24 cellular contexts compared by ENCODE assay signal in genomic region chr17:47869114-47869513, GRCh38. TPM values are rescaled to one million over a fixed set of nuclear protein-coding genes. Genes with fewer than 3 reads are reported as not detected.
"Had no signal": no experiment of that assay in that cellular context is flagged by ENCODE, and none has a peak within 500 bp of the region (broad histone marks: within the 10 kb centered on the region; RNA-seq: fewer than 3 reads in every experiment).

No MANE protein-coding gene starts in this region.

- H3K4me2 ChIP-seq: hepatocyte had no signal

- H3K4me3 ChIP-seq: colonic mucosa, gastroesophageal sphincter, hepatocyte, left ventricle myocardium inferior, lung, mucosa of descending colon, right lobe of liver, tibial nerve had no signal

- H3K27me3 ChIP-seq: colonic mucosa, right lobe of liver had no signal

- H2AFZ ChIP-seq: hepatocyte had no signal

- H3K9me3 ChIP-seq: colonic mucosa, gastroesophageal sphincter, left ventricle myocardium inferior, mucosa of descending colon, right lobe of liver, tibial nerve had no signal

- H3K27ac ChIP-seq: colonic mucosa, gastroesophageal sphincter, hepatocyte, left ventricle myocardium inferior, right lobe of liver, tibial nerve had no signal

- H3K36me3 ChIP-seq: colonic mucosa, gastroesophageal sphincter, left ventricle myocardium inferior, right lobe of liver, tibial nerve had no signal

- DNase-seq: activated CD4-positive, alpha-beta T cell treated with anti-CD3 and anti-CD28 coated beads for 1 hour; activated CD4-positive, alpha-beta T cell treated with anti-CD3 and anti-CD28 coated beads, Interleukin-2, amount 10 ng/mL, durations not matched to agents 7 days and 5 days; activated CD8-positive, alpha-beta T cell treated with anti-CD3 and anti-CD28 coated beads for 36 hours; activated naive CD4-positive, alpha-beta T cell; activated T-cell treated with anti-CD3 and anti-CD28 coated beads, Interleukin-2, amount 50 U/mL, for 4 hours; colonic mucosa; effector CD8-positive, alpha-beta T cell; islet precursor cell; left ventricle myocardium inferior; mucosa of descending colon; right lobe of liver; stimulated activated CD4-positive, alpha-beta T cell treated with anti-CD3 and anti-CD28 coated beads, Interleukin-2, amount 100 ng/mL, for 48 hours; stimulated activated naive CD4-positive, alpha-beta T cell treated with Interleukin-2 at 50 U/mL for 16 hours; T1000 had no signal

- ATAC-seq: activated CD8-positive, alpha-beta T cell treated with anti-CD3 and anti-CD28 coated beads for 36 hours; activated naive CD4-positive, alpha-beta T cell treated with anti-CD3 and anti-CD28 coated beads, Interleukin-2, amount 50 U/mL, for 72 hours; activated T-cell treated with anti-CD3 and anti-CD28 coated beads, Interleukin-2, amount 50 U/mL, for 4 hours; activated T-helper 17 cell treated with anti-CD3 and anti-CD28 coated beads, Interleukin-2, amount 50 U/mL, for 72 hours; gastroesophageal sphincter; mucosa of descending colon; natural killer cell treated with Interleukin-12 subunit alpha and Interleukin-12 subunit beta and Interleukin-15 and Interleukin-18, amount 100 ng/mL, for 72 hours had no signal

- H3K4me1 ChIP-seq: colonic mucosa, left ventricle myocardium inferior, right lobe of liver had no signal

RNA-seq across cellular contexts. Expression of gene SP6, which starts 18.2 kb away (rescaled TPM):
- total RNA-seq: activated CD4-positive, alpha-beta T cell treated with anti-CD3 and anti-CD28 coated beads, Interleukin-2, amount 10 ng/mL, durations not matched to agents 7 days and 5 days had no signal

RNA-seq across cellular contexts. Expression of gene LRRC46, which starts 37.6 kb away (rescaled TPM):
- total RNA-seq: hepatocyte, mesenteric fat pad, skeletal muscle tissue, urinary bladder had no signal
